In genomic region chr6:1720620-1721322, GRCh38 we compare ENCODE assay signal across 27 cellular contexts.
DNase-seq lines count a peak whose midpoint lies in the region; ATAC-seq and TF ChIP-seq lines count a peak whose summit lies in the region.
"Had no signal": no experiment of that assay in that cellular context is flagged by ENCODE, and none has a peak within 500 bp of the region (broad histone marks: within the 10 kb centered on the region; RNA-seq: fewer than 3 reads in every experiment).

No MANE protein-coding gene starts in this region.

- H3K27me3 ChIP-seq in BE2C (no peaks in the 10 kb centered on the region), HUES48 (ENCODE audit: control insufficient read depth, insufficient read depth, low read length) (no peaks in the 10 kb centered on the region), uterus (no peaks in the 10 kb centered on the region)
- H3K27me3 ChIP-seq: spleen, stomach, vagina had no signal

- H3K4me3 ChIP-seq in BE2C (ENCODE audit: low read depth, low read length): no peak overlapping the region
- no peak overlapping the region for H3K4me3 ChIP-seq in HUES48 (ENCODE audit: low read depth, low read length)
- no peak overlapping the region for H3K4me3 ChIP-seq in uterus
- H3K4me3 ChIP-seq: GM23248, PC-9, spleen, stomach, vagina had no signal

- H3K27ac Mint-ChIP-seq in activated T-helper 17 cell treated with anti-CD3 and anti-CD28 coated beads, Interleukin-2, amount 50 U/mL, for 72 hours: no peak overlapping the region
- H3K27ac Mint-ChIP-seq: activated CD8-positive, alpha-beta T cell treated with anti-CD3 and anti-CD28 coated beads, Interleukin-2, amount 10 ng/mL, durations not matched to agents 7 days and 5 days; activated naive CD8-positive, alpha-beta T cell; effector memory CD8-positive, alpha-beta T cell had no signal

- peaks cover 18% of the 10 kb centered on the region for H3K4me1 ChIP-seq in BE2C
- peaks cover 25% of the 10 kb centered on the region for H3K4me1 ChIP-seq in HUES48 (ENCODE audit: control insufficient read depth, insufficient read depth, low read length)
- no peaks in the 10 kb centered on the region for H3K4me1 ChIP-seq in uterus
- H3K4me1 ChIP-seq: vagina had no signal

- H3K27ac ChIP-seq in HUES48 (ENCODE audit: low read depth, low read length): peak overlapping the region; percentile 3
- no peak overlapping the region for H3K27ac ChIP-seq in uterus
- H3K27ac ChIP-seq: GM23248, PC-9, spleen, stomach, vagina had no signal

- TF ChIP-seq POLR2A in uterus (IDR thresholded peaks at IDR 0.05): no peak

- H3K9ac ChIP-seq in HUES48 (ENCODE audit: low read depth, low read length): no peak overlapping the region
- H3K9ac ChIP-seq: GM23248 had no signal

- H3K4me1 Mint-ChIP-seq in activated T-helper 17 cell treated with anti-CD3 and anti-CD28 coated beads, Interleukin-2, amount 50 U/mL, for 72 hours: no peaks in the 10 kb centered on the region

- no peaks in the 10 kb centered on the region for H3K36me3 ChIP-seq in BE2C
- H3K36me3 ChIP-seq in HUES48 (ENCODE audit: control insufficient read depth, insufficient read depth, low read length): no peaks in the 10 kb centered on the region
- no peaks in the 10 kb centered on the region for H3K36me3 ChIP-seq in uterus
- H3K36me3 ChIP-seq: vagina had no signal

- TF ChIP-seq CTCF in BE2C (IDR thresholded peaks at IDR 0.05; ENCODE audit: low read depth, low read length) (no peak), uterus (IDR thresholded peaks at IDR 0.05) (no peak)

- ATAC-seq in activated T-helper 17 cell treated with anti-CD3 and anti-CD28 coated beads, Interleukin-2, amount 50 U/mL, for 72 hours (replicated peaks): no peak
- ATAC-seq: activated CD8-positive, alpha-beta T cell treated with anti-CD3 and anti-CD28 coated beads, Interleukin-2, amount 10 ng/mL, durations not matched to agents 7 days and 5 days; effector memory CD8-positive, alpha-beta T cell; esophagus mucosa; left colon; right cardiac atrium had no signal

- H3K36me3 Mint-ChIP-seq in activated T-helper 17 cell treated with anti-CD3 and anti-CD28 coated beads, Interleukin-2, amount 50 U/mL, for 72 hours (ENCODE audit: low read depth): peaks cover 14% of the 10 kb centered on the region

- no peaks in the 10 kb centered on the region for H3K9me3 Mint-ChIP-seq in activated T-helper 17 cell treated with anti-CD3 and anti-CD28 coated beads, Interleukin-2, amount 50 U/mL, for 72 hours
- H3K9me3 Mint-ChIP-seq: effector memory CD8-positive, alpha-beta T cell had no signal

- no peaks in the 10 kb centered on the region for H3K27me3 Mint-ChIP-seq in activated T-helper 17 cell treated with anti-CD3 and anti-CD28 coated beads, Interleukin-2, amount 50 U/mL, for 72 hours
- H3K27me3 Mint-ChIP-seq: activated naive CD8-positive, alpha-beta T cell; effector memory CD8-positive, alpha-beta T cell had no signal

- no peaks in the 10 kb centered on the region for H3K9me3 ChIP-seq in BE2C
- no peaks in the 10 kb centered on the region for H3K9me3 ChIP-seq in HUES48 (ENCODE audit: control insufficient read depth, insufficient read depth, low read length)
- H3K9me3 ChIP-seq in uterus: no peaks in the 10 kb centered on the region
- H3K9me3 ChIP-seq: spleen, stomach, vagina had no signal

- DNase-seq in BE2C: peak; percentile 51
- DNase-seq in ecto neural progenitor cell (ENCODE audit: low spot score): peak; percentile 86
- peak; percentile 61 for DNase-seq in iPS-NIHi7 (ENCODE audit: extremely low spot score)
- DNase-seq in uterus: no peak
- DNase-seq in HuH-7 (ENCODE audit: low spot score): no peak
- DNase-seq in activated CD8-positive, alpha-beta memory T cell treated with anti-CD3 and anti-CD28 coated beads, Interleukin-2, amount 50 U/mL, for 48 hours: no peak
- DNase-seq: activated CD8-positive, alpha-beta T cell treated with anti-CD3 and anti-CD28 coated beads, Interleukin-2, amount 10 ng/mL, durations not matched to agents 7 days and 5 days; DMS79; effector memory CD8-positive, alpha-beta T cell; GM23248; KBM-7; left colon; mammary epithelial cell; NCI-H1092 treated with DMSO at 0.1 percent for 48 hours; NCI-H187 treated with DMSO at 0.1 percent for 48 hours; NCI-H524 treated with DMSO at 0.1 percent for 48 hours; PC-9; posterior cingulate gyrus; right cardiac atrium; spleen; stimulated activated CD8-positive, alpha-beta memory T cell treated with anti-CD3 and anti-CD28 coated beads, Interleukin-4, amount 100 ng/mL, for 48 hours; stomach had no signal

- intact Hi-C loops in uterus (cut with DNase I; ENCODE audit: low total_unique reads): no loop called here

- no peak overlapping the region for H3K4me3 Mint-ChIP-seq in activated T-helper 17 cell treated with anti-CD3 and anti-CD28 coated beads, Interleukin-2, amount 50 U/mL, for 72 hours
- H3K4me3 Mint-ChIP-seq: activated CD8-positive, alpha-beta T cell treated with anti-CD3 and anti-CD28 coated beads, Interleukin-2, amount 10 ng/mL, durations not matched to agents 7 days and 5 days; activated naive CD8-positive, alpha-beta T cell; effector memory CD8-positive, alpha-beta T cell had no signal

Comparison
In these comparisons a context has a peak if more than half of its experiments do, and no peak if none do; other contexts are left out.
1. DNase-seq: peak in BE2C (single experiment), ecto neural progenitor cell (single experiment) and iPS-NIHi7 (single experiment); none in uterus (0 of 2), HuH-7 (single experiment) and activated CD8-positive, alpha-beta memory T cell treated with anti-CD3 and anti-CD28 coated beads, Interleukin-2, amount 50 U/mL, for 48 hours (single experiment).